Comparison of ENCODE assay signal across 25 cellular contexts in genomic region chr3:166274996-166275395, GRCh38.
DNase-seq lines count a peak whose midpoint lies in the region; TF ChIP-seq lines count a peak whose summit lies in the region.
"Had no signal": no experiment of that assay in that cellular context is flagged by ENCODE, and none has a peak within 500 bp of the region (broad histone marks: within the 10 kb centered on the region; RNA-seq: fewer than 3 reads in every experiment).

No MANE protein-coding gene starts in this region.

- no peak for TF ChIP-seq CTCF in fibroblast of lung (conservative IDR thresholded peaks at IDR 0.05 in 1 of 2, IDR thresholded peaks at IDR 0.05 in 1 of 2; ENCODE audit: low read depth in 1 of 2, low read length in 2 of 2)
- TF ChIP-seq CTCF in GM13977 (IDR thresholded peaks at IDR 0.05; ENCODE audit: extremely low read depth, insufficient read depth, missing control alignments) = no peak

- H3K79me2 ChIP-seq in fibroblast of lung (ENCODE audit: control insufficient read depth, insufficient read depth, low read length) = no peaks in the 10 kb centered on the region

- H3K27ac ChIP-seq in SK-N-MC (0 out of 2 replicates have a peak overlapping the region, but pooled peaks have one; percentile 11), fibroblast of lung (ENCODE audit: insufficient read depth, low read length) (no peak overlapping the region)
- H3K27ac ChIP-seq: 22Rv1, SJSA1 had no signal

- H3K9ac ChIP-seq in SK-N-MC (ENCODE audit: insufficient read length) = no peak overlapping the region
- no peak overlapping the region for H3K9ac ChIP-seq in fibroblast of lung (ENCODE audit: insufficient read depth, low read length)

- no peaks in the 10 kb centered on the region for H3K4me1 ChIP-seq in fibroblast of lung (ENCODE audit: control insufficient read depth, extremely low read depth, insufficient read depth, low read length)
- H3K4me1 ChIP-seq: BE2C, SJSA1 had no signal

- no peak overlapping the region for H2AFZ ChIP-seq in fibroblast of lung (ENCODE audit: low read length)

- H3K4me2 ChIP-seq in fibroblast of lung (ENCODE audit: extremely low read depth, insufficient read depth, low read length) = no peak overlapping the region

- H4K20me1 ChIP-seq in fibroblast of lung (ENCODE audit: control insufficient read depth, extremely low read depth, insufficient read depth, low read length) = no peaks in the 10 kb centered on the region

- no peak overlapping the region for H3K4me3 ChIP-seq in SK-N-MC
- no peak overlapping the region for H3K4me3 ChIP-seq in fibroblast of lung (replicated peaks in 1 of 4; ENCODE audit: control extremely low read depth in 1 of 4, insufficient read depth in 1 of 4, low read depth in 3 of 4, low read length in 4 of 4)
- H3K4me3 ChIP-seq: SJSA1 had no signal

- DNase-seq in A172 (ENCODE audit: low spot score) = peak; percentile 19
- DNase-seq in SK-N-MC (ENCODE audit: low read depth, low spot score) = no peak
- DNase-seq in fibroblast of lung (ENCODE audit: low read depth in 2 of 2) = peak; percentile 19 to 64
- peak; percentile 40 for DNase-seq in iris pigment epithelial cell (ENCODE audit: low read depth)
- no peak for DNase-seq in NCI-H1436 (lab: John Stamatoyannopoulos, UW)
- no peak for DNase-seq in GM13977 (ENCODE audit: low spot score)
- DNase-seq in SHP77 (lab: John Stamatoyannopoulos, UW) = no peak
- DNase-seq in T1000 (lab: John Stamatoyannopoulos, UW) = no peak
- DNase-seq: ACHN; BE2C; CD8-positive, alpha-beta memory T cell; DMS 273 treated with DMSO at 0.1 percent for 48 hours; DMS79; EL; GF-D8; Karpas-422; NCI-H1092; NCI-H1417 treated with DMSO at 0.1 percent for 48 hours; NCI-H187 treated with DMSO at 0.1 percent for 48 hours; NCI-H446 treated with DMSO at 0.1 percent for 48 hours; NCI-H526; NCI-H82; NK-92 treated with Interleukin-12 subunit alpha and Interleukin-12 subunit beta, amount 100 ng/mL, for 24 hours had no signal

- in situ Hi-C loops in GM13977 (cut with MboI; ENCODE audit: low pct_unique_long_range_greater_than_20kb, low sequenced_read_pairs, unreplicated experiment) = no loop called here

- H3K27me3 ChIP-seq in fibroblast of lung (ENCODE audit: control insufficient read depth, insufficient read depth, low read length) = no peaks in the 10 kb centered on the region
- H3K27me3 ChIP-seq: BE2C, SJSA1 had no signal

- H3K9me3 ChIP-seq in SK-N-MC (ENCODE audit: low read depth, low read length) = no peaks in the 10 kb centered on the region
- H3K9me3 ChIP-seq in fibroblast of lung (ENCODE audit: control insufficient read depth, insufficient read depth, low read depth, low read length) = no peaks in the 10 kb centered on the region
- H3K9me3 ChIP-seq: BE2C had no signal

- H3K36me3 ChIP-seq in SK-N-MC (ENCODE audit: insufficient read depth, low read length) (no peaks in the 10 kb centered on the region), fibroblast of lung (ENCODE audit: control insufficient read depth, insufficient read depth, low read length) (no peaks in the 10 kb centered on the region)
- H3K36me3 ChIP-seq: BE2C, SJSA1 had no signal

Comparison
In these comparisons a context has a peak if more than half of its experiments do, and no peak if none do; other contexts are left out.
1. DNase-seq: peak in A172 (single experiment), fibroblast of lung (2 of 2) and iris pigment epithelial cell (single experiment); none in SK-N-MC (single experiment), NCI-H1436 (single experiment), GM13977 (single experiment), SHP77 (0 of 2) and T1000 (single experiment).